In the genomic region with DNA sequence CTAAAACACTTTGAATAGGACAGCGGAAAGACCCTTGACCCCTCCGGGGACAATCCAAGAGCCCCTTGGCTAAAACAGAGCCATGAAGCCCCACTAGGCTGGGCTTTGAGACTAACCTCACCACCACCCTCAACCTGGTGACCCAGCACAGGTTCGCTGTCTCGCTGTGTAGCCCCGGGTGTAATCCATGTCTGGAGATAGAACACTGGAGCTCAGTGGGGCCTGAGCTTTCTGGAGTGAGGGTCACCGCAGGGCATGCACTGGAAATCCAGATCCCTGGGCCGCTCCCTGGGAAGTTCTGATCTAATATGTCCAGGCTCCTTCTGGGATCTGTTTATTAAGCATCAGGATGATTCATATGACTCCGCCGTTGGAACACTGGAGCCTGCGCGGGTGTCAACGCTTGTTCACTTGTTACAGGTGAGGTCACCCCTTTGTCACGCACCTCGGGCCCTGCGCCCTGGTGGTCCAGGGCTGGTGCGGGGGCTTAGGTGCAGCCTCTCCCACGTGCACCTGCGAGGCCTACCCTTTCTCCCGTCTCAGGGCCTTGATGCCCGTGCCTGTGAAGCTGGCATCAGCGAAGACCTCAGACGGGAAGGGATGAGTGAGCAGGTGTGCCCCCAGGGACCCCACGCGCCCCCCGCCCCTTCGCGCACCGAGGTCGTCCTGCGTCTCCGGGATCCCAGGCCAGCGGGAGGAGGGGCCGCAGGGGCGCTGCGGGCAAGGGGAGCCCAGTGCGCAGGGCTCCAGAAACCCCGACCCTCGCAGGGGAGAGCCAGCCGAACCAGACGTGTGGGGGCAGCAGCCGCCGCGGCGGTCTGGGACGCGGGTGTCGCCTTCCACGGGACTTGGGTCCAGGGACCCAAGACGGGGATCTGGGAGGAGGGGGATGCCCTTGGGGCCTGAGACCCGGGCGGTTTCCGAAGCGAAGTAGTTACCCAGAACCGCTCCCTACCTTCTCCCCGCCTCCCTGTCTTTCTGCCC, we compare ENCODE assay signal across 15 cellular contexts.
DNase-seq lines count a peak whose midpoint lies in the region; ATAC-seq and TF ChIP-seq lines count a peak whose summit lies in the region.
"Had no signal": no experiment of that assay in that cellular context is flagged by ENCODE, and none has a peak within 500 bp of the region (broad histone marks: within the 10 kb centered on the region; RNA-seq: fewer than 3 reads in every experiment).

No MANE protein-coding gene starts in this region.

- H3K27me3 ChIP-seq in colonic mucosa (peaks cover 34% of the 10 kb centered on the region), iPS-18a (ENCODE audit: control insufficient read depth, insufficient read depth, low read length) (peaks cover 92% of the 10 kb centered on the region), trophoblast cell (ENCODE audit: insufficient read depth, low read length) (peaks cover 54% of the 10 kb centered on the region)

- H3K4ac ChIP-seq in trophoblast cell (ENCODE audit: low read depth, low read length): no peak overlapping the region

- no peak overlapping the region for H3K4me2 ChIP-seq in trophoblast cell (ENCODE audit: low read length)

- H2BK5ac ChIP-seq in trophoblast cell (ENCODE audit: low read depth, low read length, poor library complexity): no peak overlapping the region

- no peak overlapping the region for H2BK120ac ChIP-seq in trophoblast cell (ENCODE audit: insufficient read depth, low read length, poor library complexity)

- H4K8ac ChIP-seq in trophoblast cell (ENCODE audit: low read depth, low read length): no peak overlapping the region

- H3K4me3 ChIP-seq in colonic mucosa (no peak overlapping the region), iPS-18a (ENCODE audit: low read length) (peak overlapping the region; percentile 63), trophoblast cell (ENCODE audit: low read depth, low read length) (peak overlapping the region; percentile 25)

- no peak overlapping the region for H2BK12ac ChIP-seq in trophoblast cell (ENCODE audit: low read length)

- ATAC-seq in GM21528 (IDR thresholded peaks at IDR 0.05; ENCODE audit: low FRiP score, unreplicated experiment) (no peak), HG03280 (IDR thresholded peaks at IDR 0.05; ENCODE audit: unreplicated experiment) (no peak)
- ATAC-seq: activated naive CD4-positive, alpha-beta T cell treated with anti-CD3 and anti-CD28 coated beads, Interleukin-2, amount 50 U/mL, for 72 hours; SK-N-SH treated with all-trans-retinoic acid at 6 μM for 48 hours had no signal

- no CpG with 5 or more reads among the region's 55 CpGs for WGBS in trophoblast cell (ENCODE audit: extremely low coverage, insufficient coverage, insufficient read length)

- TF ChIP-seq CTCF in colonic mucosa (IDR thresholded peaks at IDR 0.05): no peak

- H3K27ac ChIP-seq in colonic mucosa (peak overlapping the region; percentile 23), iPS-18a (ENCODE audit: low read length) (no peak overlapping the region), trophoblast cell (ENCODE audit: low read depth, low read length) (no peak overlapping the region)

- no peak overlapping the region for H2AK5ac ChIP-seq in trophoblast cell (ENCODE audit: low read length)

- no peak overlapping the region for H2AFZ ChIP-seq in trophoblast cell (ENCODE audit: insufficient read depth, low read length, poor library complexity)

- H3K36me3 ChIP-seq in ES-I3 (ENCODE audit: insufficient read depth, low read length) (no peaks in the 10 kb centered on the region), colonic mucosa (no peaks in the 10 kb centered on the region), iPS-18a (ENCODE audit: control insufficient read depth, low read depth, low read length) (no peaks in the 10 kb centered on the region), trophoblast cell (ENCODE audit: control insufficient read depth in 1 of 2, insufficient read depth in 2 of 2, low read length in 2 of 2) (no peaks in the 10 kb centered on the region)

- H3K14ac ChIP-seq in trophoblast cell (ENCODE audit: low read length): no peak overlapping the region

- H4K12ac ChIP-seq in trophoblast cell (ENCODE audit: low read depth, low read length): no peak overlapping the region

- DNase-seq in colonic mucosa: peak; percentile 23
- DNase-seq in trophoblast cell: no peak
- DNase-seq in hippocampal formation (lab: John Stamatoyannopoulos, UW): no peak
- DNase-seq in glomerular visceral epithelial cell (ENCODE audit: extremely low spot score): no peak
- DNase-seq: ACHN; activated T-cell treated with anti-CD3 and anti-CD28 coated beads, Interleukin-2, amount 50 U/mL, for 1 hour; CD8-positive, alpha-beta memory T cell; NCI-H1436; small intestine had no signal

- no peaks in the 10 kb centered on the region for H3K79me2 ChIP-seq in trophoblast cell (ENCODE audit: control insufficient read depth, insufficient read depth, low read length, poor library complexity)

- intact Hi-C loops in colonic mucosa (cut with DNase I): no loop called here

- peaks cover 27% of the 10 kb centered on the region for H3K4me1 ChIP-seq in ES-I3 (ENCODE audit: insufficient read depth, low read length)
- no peaks in the 10 kb centered on the region for H3K4me1 ChIP-seq in colonic mucosa
- peaks cover 37% of the 10 kb centered on the region for H3K4me1 ChIP-seq in iPS-18a (ENCODE audit: control insufficient read depth, low read depth, low read length)
- H3K4me1 ChIP-seq in trophoblast cell (ENCODE audit: control insufficient read depth in 1 of 2, insufficient read depth in 2 of 2, low read length in 2 of 2): no peaks in the 10 kb centered on the region

- H4K91ac ChIP-seq in trophoblast cell (ENCODE audit: low read depth, low read length): no peak overlapping the region

- peak overlapping the region; percentile 46 for H3K9ac ChIP-seq in ES-I3 (ENCODE audit: low read depth, low read length)
- H3K9ac ChIP-seq in colonic mucosa (ENCODE audit: low read depth in 2 of 2, low read length in 2 of 2): peak overlapping the region; percentile 34 to 66
- no peak overlapping the region for H3K9ac ChIP-seq in iPS-18a (ENCODE audit: low read length)
- H3K9ac ChIP-seq in trophoblast cell (ENCODE audit: low read length): no peak overlapping the region

- H3K79me1 ChIP-seq in trophoblast cell (ENCODE audit: low read length): no peaks in the 10 kb centered on the region

- no peak overlapping the region for H3K18ac ChIP-seq in trophoblast cell (ENCODE audit: low read length)

- H3K23ac ChIP-seq in trophoblast cell (ENCODE audit: low read length): no peak overlapping the region

- no peaks in the 10 kb centered on the region for H3K9me3 ChIP-seq in ES-I3 (ENCODE audit: control insufficient read depth, insufficient read depth, low read length)
- H3K9me3 ChIP-seq in colonic mucosa: no peaks in the 10 kb centered on the region
- no peaks in the 10 kb centered on the region for H3K9me3 ChIP-seq in iPS-18a (ENCODE audit: control insufficient read depth, low read depth, low read length)
- H3K9me3 ChIP-seq in trophoblast cell (ENCODE audit: insufficient read depth, low read depth, low read length): peaks cover 2% of the 10 kb centered on the region

Comparison
In these comparisons a context has a peak if more than half of its experiments do, and no peak if none do; other contexts are left out.
1. H3K9ac ChIP-seq: peak in ES-I3 (single experiment) and colonic mucosa (2 of 2); none in iPS-18a (single experiment) and trophoblast cell (single experiment).